In genomic region chr12:99454539-99455172, GRCh38 we compare ENCODE assay signal across 14 cellular contexts.
A peak's percentile ranks its signal among the peaks of the same experiment; 100 is the strongest.
DNase-seq lines count a peak whose midpoint lies in the region; ATAC-seq and TF ChIP-seq lines count a peak whose summit lies in the region.
"Had no signal": no experiment of that assay in that cellular context is flagged by ENCODE, and none has a peak within 500 bp of the region (broad histone marks: within the 10 kb centered on the region; RNA-seq: fewer than 3 reads in every experiment).

No MANE protein-coding gene starts in this region.

- H2AFZ ChIP-seq in OCI-LY7 (ENCODE audit: low read length): peak overlapping the region; percentile 75; the same call in 1 of the 2 replicates

- DNase-seq in OCI-LY7 (ENCODE audit: low spot score) (no peak), NK-92 (lab: John Stamatoyannopoulos, UW; ENCODE audit: unreplicated experiment) (no peak), mesendoderm (no peak), NCI-H1436 treated with DMSO at 0.1 percent for 48 hours (lab: John Stamatoyannopoulos, UW) (no peak), GM13977 (ENCODE audit: low spot score) (no peak)
- DNase-seq: activated CD4-positive, alpha-beta memory T cell treated with anti-CD3 and anti-CD28 coated beads, Interleukin-2, amount 10 ng/mL, durations not matched to agents 7 days and 5 days; activated naive CD4-positive, alpha-beta T cell treated with anti-CD3 and anti-CD28 coated beads for 36 hours; NCI-H1694 treated with DMSO at 0.1 percent for 48 hours; NCI-H524; stimulated activated CD4-positive, alpha-beta T cell treated with anti-CD3 and anti-CD28 coated beads, Interleukin-1b, Interleukin-23, amount 100 ng/mL, for 48 hours; upper lobe of left lung had no signal

- WGBS in mesendoderm (ENCODE audit: extremely low coverage, insufficient coverage, low lambda C conversion rate): no CpG with 5 or more reads among the region's 2 CpGs

- no peaks in the 10 kb centered on the region for H3K79me1 ChIP-seq in mesendoderm (ENCODE audit: low read length)

- H3K27me3 ChIP-seq in DOHH2 (ENCODE audit: control insufficient read depth, low read length): no peaks in the 10 kb centered on the region
- H3K27me3 ChIP-seq in mesendoderm (ENCODE audit: insufficient read depth, low read length, poor library complexity): no peaks in the 10 kb centered on the region
- H3K27me3 ChIP-seq: upper lobe of left lung had no signal

- H3K36me3 ChIP-seq in DOHH2 (ENCODE audit: control insufficient read depth, low read length) (no peaks in the 10 kb centered on the region), OCI-LY7 (ENCODE audit: insufficient read depth, low read length) (peaks cover under 1% of the 10 kb centered on the region; the same call in 1 of the 2 replicates), mesendoderm (ENCODE audit: control insufficient read depth, insufficient read depth, low read length) (no peaks in the 10 kb centered on the region)
- H3K36me3 ChIP-seq: upper lobe of left lung had no signal

- H2AK5ac ChIP-seq in mesendoderm (ENCODE audit: low read length): no peak overlapping the region

- H3K23ac ChIP-seq in mesendoderm (ENCODE audit: low read length): no peak overlapping the region

- no peak overlapping the region for H3K27ac ChIP-seq in DOHH2 (ENCODE audit: low read depth, low read length)
- no peak overlapping the region for H3K27ac ChIP-seq in OCI-LY7 (ENCODE audit: low read depth, low read length, poor library complexity, severe bottlenecking)
- no peak overlapping the region for H3K27ac ChIP-seq in mesendoderm (ENCODE audit: low read depth, low read length)
- H3K27ac ChIP-seq: upper lobe of left lung had no signal

- BruUV-seq in OCI-LY7 (replicated peaks; lab: Mats Ljungman, UMichigan): no TSS peak

- H3K4me3 ChIP-seq in DOHH2 (ENCODE audit: low read length): peak overlapping the region; percentile 4; the same call in 1 of the 2 replicates
- no peak overlapping the region for H3K4me3 ChIP-seq in OCI-LY7 (ENCODE audit: low read depth, low read length, poor library complexity, severe bottlenecking)
- H3K4me3 ChIP-seq in mesendoderm (ENCODE audit: low read length): no peak overlapping the region
- H3K4me3 ChIP-seq: upper lobe of left lung had no signal

- H3K79me2 ChIP-seq in DOHH2 (ENCODE audit: control insufficient read depth, low read length) (no peaks in the 10 kb centered on the region), OCI-LY7 (ENCODE audit: insufficient read depth, low read depth, low read length) (no peaks in the 10 kb centered on the region), mesendoderm (ENCODE audit: control insufficient read depth, insufficient read depth, low read length) (no peaks in the 10 kb centered on the region)

- no peak overlapping the region for H3K4ac ChIP-seq in mesendoderm (ENCODE audit: low read depth, low read length)

- H3K4me1 ChIP-seq in DOHH2 (ENCODE audit: control insufficient read depth, low read length): peaks cover 16% of the 10 kb centered on the region
- peaks cover 12% of the 10 kb centered on the region for H3K4me1 ChIP-seq in OCI-LY7 (ENCODE audit: insufficient read depth, low read length, poor library complexity, severe bottlenecking)
- H3K4me1 ChIP-seq in mesendoderm (ENCODE audit: control insufficient read depth, low read depth, low read length): no peaks in the 10 kb centered on the region
- H3K4me1 ChIP-seq: upper lobe of left lung had no signal

- H3K56ac ChIP-seq in mesendoderm (ENCODE audit: low read length): no peak overlapping the region

- in situ Hi-C loops in GM13977 (cut with MboI; ENCODE audit: low pct_unique_long_range_greater_than_20kb, low sequenced_read_pairs, unreplicated experiment): no loop called here

- H3K9me3 ChIP-seq in DOHH2 (ENCODE audit: control insufficient read depth, insufficient read depth, low read length) (peaks cover 27% of the 10 kb centered on the region), OCI-LY7 (ENCODE audit: low read length) (peaks cover 26% of the 10 kb centered on the region)

- no peak overlapping the region for H2BK5ac ChIP-seq in mesendoderm (ENCODE audit: low read length)

- H3K4me2 ChIP-seq in DOHH2 (ENCODE audit: low read length) (peak overlapping the region; percentile 23; the same call in 1 of the 2 replicates), OCI-LY7 (ENCODE audit: low read length) (0 out of 2 replicates have a peak overlapping the region, but pooled peaks have one; percentile 15), mesendoderm (ENCODE audit: low read length) (no peak overlapping the region)

- H3K18ac ChIP-seq in mesendoderm (ENCODE audit: low read length): no peak overlapping the region

- POLR2A ChIA-PET in OCI-LY7 (lab: Charles Lee): interaction anchor here (1.2 kb wide), 1 partner anchor 68 kb away, joined by 3 read pairs; no protein-coding TSS in a partner anchor

- no peak overlapping the region for H2BK120ac ChIP-seq in mesendoderm (ENCODE audit: low read depth, low read length)

- H3K9ac ChIP-seq in mesendoderm (ENCODE audit: low read length): no peak overlapping the region

- H3K9me2 ChIP-seq in DOHH2 (replicated peaks; ENCODE audit: control insufficient read depth, low read length) (no peaks in the 10 kb centered on the region), OCI-LY7 (ENCODE audit: insufficient read depth, low read length) (no peaks in the 10 kb centered on the region)

- H3F3A ChIP-seq in DOHH2 (ENCODE audit: control insufficient read depth, insufficient read depth): no peaks in the 10 kb centered on the region

- H4K8ac ChIP-seq in mesendoderm (ENCODE audit: low read depth, low read length): no peak overlapping the region

- H2BK15ac ChIP-seq in mesendoderm (replicated peaks; ENCODE audit: low read depth): no peak overlapping the region

- TF ChIP-seq CTCF in DOHH2 (IDR thresholded peaks at IDR 0.05; ENCODE audit: low read depth, low read length, poor library complexity, severe bottlenecking) (no peak), OCI-LY7 (conservative IDR thresholded peaks at IDR 0.05; ENCODE audit: low read length) (no peak), GM13977 (IDR thresholded peaks at IDR 0.05; ENCODE audit: extremely low read depth, insufficient read depth, missing control alignments) (no peak)

- H4K20me1 ChIP-seq in DOHH2 (ENCODE audit: control insufficient read depth, insufficient read depth, low read depth, low read length): no peaks in the 10 kb centered on the region
- no peaks in the 10 kb centered on the region for H4K20me1 ChIP-seq in OCI-LY7 (ENCODE audit: insufficient read depth, low read length)

- intact Hi-C loops in OCI-LY7 (cut with micrococcal nuclease; ENCODE audit: unreplicated experiment): no loop called here

- ATAC-seq in GM19455 (IDR thresholded peaks at IDR 0.05; ENCODE audit: unreplicated experiment) (peak; percentile 39), HG02981 (IDR thresholded peaks at IDR 0.05; ENCODE audit: unreplicated experiment) (peak; percentile 1)

- CTCF ChIA-PET in OCI-LY7 (lab: Charles Lee; ENCODE audit: unreplicated experiment): no interaction called here

- H4K5ac ChIP-seq in mesendoderm (ENCODE audit: low read length): no peak overlapping the region
